ENCODE assay signal across 8 cellular contexts in genomic region chr11:65616575-65617001, GRCh38. TPM values are rescaled to one million over a fixed set of nuclear protein-coding genes. Genes with fewer than 3 reads are reported as not detected.
DNase-seq lines count a peak whose midpoint lies in the region; ATAC-seq and TF ChIP-seq lines count a peak whose summit lies in the region.

No MANE protein-coding gene starts in this region.

- no peaks in the 10 kb centered on the region for H3K27me3 Mint-ChIP-seq in T-cell

- peak overlapping the region; percentile 91 to 95 (median 91) for H3K4me3 Mint-ChIP-seq in T-cell

- POLR2A ChIA-PET in T-cell (lab: Charles Lee), result interaction anchor here in 1 of 2 donors (1.5 kb wide), 1 partner anchor 21 kb away, joined by 7 read pairs; the partner anchor contains the start of gene SIPA1

- H3K36me3 Mint-ChIP-seq in T-cell, result peaks cover 4% of the 10 kb centered on the region

- ATAC-seq in T-cell (replicated peaks in 1 of 4), result no peak

- H3K4me3 ChIP-seq in GM12864 (ENCODE audit: low read depth, low read length) (peak overlapping the region; percentile 91), fibroblast of mammary gland (ENCODE audit: control insufficient read depth, low read depth, low read length) (peak overlapping the region; percentile 80), retinal pigment epithelial cell (ENCODE audit: low read length) (peak overlapping the region; percentile 72)

- no peak for TF ChIP-seq CTCF in GM12864 (IDR thresholded peaks at IDR 0.05; ENCODE audit: low read depth, low read length, missing control alignments)
- TF ChIP-seq CTCF in fibroblast of mammary gland (conservative IDR thresholded peaks at IDR 0.05; ENCODE audit: control insufficient read depth, insufficient read depth, low read depth, low read length), result no peak
- TF ChIP-seq CTCF in retinal pigment epithelial cell (conservative IDR thresholded peaks at IDR 0.05; ENCODE audit: low read depth, low read length), result no peak

- CTCF ChIA-PET in T-cell (lab: Charles Lee), result interaction anchor here in 1 of 2 donors (0.5 to 0.7 kb wide), 3 partner anchors 50 to 1862 kb away, joined by 3 to 7 read pairs (median 4); no protein-coding TSS in a partner anchor

- DNase-seq in GM12864 (ENCODE audit: low read depth) (no peak), T-cell (peak in 4 of 34 experiments; percentile 11 to 25 (median 16)), fibroblast of mammary gland (ENCODE audit: low read depth) (no peak), retinal pigment epithelial cell (ENCODE audit: low read depth) (no peak), posterior cingulate gyrus (no peak), hypothalamus (lab: John Stamatoyannopoulos, UW) (no peak), NCI-H2171 (lab: John Stamatoyannopoulos, UW) (no peak), cortex of kidney (lab: John Stamatoyannopoulos, UW) (no peak)

- intact Hi-C loops in posterior cingulate gyrus (cut with DNase I), result loop anchor here (5.0 kb wide), 1 partner anchor 36 kb away; no protein-coding TSS in a partner anchor

- no peaks in the 10 kb centered on the region for H3K9me3 Mint-ChIP-seq in T-cell

- peak overlapping the region; percentile 89 to 93 for H3K27ac Mint-ChIP-seq in T-cell

- peaks cover 35 to 48% (median 40%) of the 10 kb centered on the region in 3 donors for H3K4me1 Mint-ChIP-seq in T-cell

RNA-seq across cellular contexts. Expression of gene PCNX3, which starts 1.0 kb away (rescaled TPM):
- 10 to 100 TPM; 54.2 to 74.7 (median 66.8) TPM for total RNA-seq in T-cell

RNA-seq across cellular contexts. Expression of gene MAP3K11, which starts 2.6 kb away (rescaled TPM):
- 100 to 1,000 TPM in 2 of 5 donors, 10 to 100 TPM in 3; 60.8 to 110 (median 84.0) TPM for total RNA-seq in T-cell

RNA-seq across cellular contexts. Expression of gene KCNK7, which starts 21.0 kb away (rescaled TPM):
- 1 to 10 TPM; 2.3 to 8.0 (median 3.6) TPM for total RNA-seq in T-cell

RNA-seq across cellular contexts. Expression of gene SIPA1, which starts 21.3 kb away (rescaled TPM):
- 100 to 1,000 TPM; 179 to 285 (median 200) TPM for total RNA-seq in T-cell

RNA-seq across cellular contexts. Expression of gene EHBP1L1, which starts 40.7 kb away (rescaled TPM):
- total RNA-seq in T-cell, result 100 to 1,000 TPM; 115 to 170 (median 150) TPM
